Comparison of ENCODE assay signal across 8 cellular contexts in the genomic region with DNA sequence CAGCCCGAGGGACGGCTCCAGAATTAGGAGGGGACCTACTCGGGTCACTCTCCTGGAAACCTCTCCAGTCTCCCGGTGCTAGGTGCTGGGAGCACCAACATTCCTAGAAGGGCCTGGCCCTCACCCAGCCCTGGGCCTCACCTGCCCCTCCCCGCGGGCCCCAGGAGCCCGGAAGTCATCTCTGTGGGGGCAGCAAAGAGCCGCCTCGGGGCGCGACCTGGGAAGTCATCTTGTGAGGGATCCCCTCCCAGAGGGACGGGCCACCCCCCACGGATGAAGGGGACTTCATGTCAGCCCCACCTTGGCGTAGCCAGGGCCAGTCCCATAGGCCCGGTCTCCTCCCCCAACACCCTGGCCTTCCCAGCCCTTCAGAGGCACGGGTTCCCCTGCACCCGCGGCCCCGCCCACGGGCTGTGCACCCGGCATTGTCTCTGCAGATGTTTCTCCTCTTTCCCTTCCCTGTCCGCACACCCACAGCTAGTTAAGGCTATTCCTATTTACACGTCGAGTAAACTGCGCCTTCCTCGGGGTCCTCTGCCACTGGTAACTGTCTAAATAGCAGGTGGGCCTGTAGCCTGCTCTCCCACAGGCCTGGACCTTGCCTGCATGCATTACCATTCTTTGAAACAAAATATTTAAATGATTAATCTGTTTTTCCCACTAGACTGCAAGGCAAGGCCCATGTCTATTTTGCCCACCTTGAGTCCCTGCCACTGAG. TPM values are rescaled to one million over a fixed set of nuclear protein-coding genes. Genes with fewer than 3 reads are reported as not detected.
A peak's percentile ranks its signal among the peaks of the same experiment; 100 is the strongest.
DNase-seq lines count a peak whose midpoint lies in the region; ATAC-seq, FAIRE-seq and TF ChIP-seq lines count a peak whose summit lies in the region.

No MANE protein-coding gene starts in this region.

- H3K4me1 ChIP-seq in H1 (replicated peaks in 1 of 4; ENCODE audit: control insufficient read depth in 3 of 4, insufficient read depth in 4 of 4, low read length in 3 of 4) (peaks cover 2 to 12% (median 5%) of the 10 kb centered on the region in 4 experiments; a peak in 6 of 7 replicates), mucosa of descending colon (ENCODE audit: low read depth) (peaks cover 14% of the 10 kb centered on the region), tibial artery (peaks cover 0 to 17% (median 14%) of the 10 kb centered on the region in 4 donors)

- WGBS in H1 (ENCODE audit: extremely low coverage in 1 of 2, insufficient coverage in 1 of 2, insufficient read length in 1 of 2, insufficient replicate concordance in 2 of 2, low coverage in 1 of 2, low lambda C conversion rate in 2 of 2, missing lambda C conversion rate in 1 of 2), 2 experiments, result 12% methylated on average over 21 of the region's 26 CpGs; no CpG with 5 or more reads in 1 of the 2 experiments

- CTCF ChIA-PET in H1 (lab: Charles Lee; ENCODE audit: partially characterized antibody), result interaction anchor here (1.0 to 2.5 kb wide), 8 partner anchors 8 to 244 kb away, joined by 3 to 15 read pairs (median 5); partner anchors contain the start of gene CEP43

- no peaks in the 10 kb centered on the region; a peak in 1 of 4 replicates for H3K79me2 ChIP-seq in H1 (ENCODE audit: control insufficient read depth in 1 of 2, insufficient read depth in 2 of 2, low read length in 2 of 2)

- no peak overlapping the region for H2BK12ac ChIP-seq in H1 (ENCODE audit: low read depth, low read length)

- no peak overlapping the region for H3K14ac ChIP-seq in H1 (ENCODE audit: insufficient read length)

- ATAC-seq in GM21786 (IDR thresholded peaks at IDR 0.05; ENCODE audit: unreplicated experiment) (peak; percentile 44), mucosa of descending colon (peak; percentile 66)

- no peak for FAIRE-seq in H1 (lab: Jason Lieb, UNC)

- intact Hi-C loops in mucosa of descending colon (cut with DNase I, micrococcal nuclease), result no loop called here
- intact Hi-C loops in tibial artery (cut with DNase I; ENCODE audit: low total_unique reads), result loop anchor here (2.0 kb wide), 1 partner anchor 42 kb away; the partner anchor contains the start of gene CEP43

- H4K5ac ChIP-seq in H1 (ENCODE audit: insufficient read length, low read depth, low read length), result no peak overlapping the region

- peaks cover 0 to 2% of the 10 kb centered on the region in 2 experiments for H4K20me1 ChIP-seq in H1 (replicated peaks in 1 of 2; ENCODE audit: control insufficient read depth in 1 of 2, insufficient read depth in 2 of 2, low read length in 2 of 2)

- no peak for TF ChIP-seq EP300 in H1 (IDR thresholded peaks at IDR 0.05; ENCODE audit: borderline replicate concordance in 1 of 2, low read depth in 2 of 2, low read length in 2 of 2)

- TF ChIP-seq POLR2A in H1 (IDR thresholded peaks at IDR 0.05; ENCODE audit: control extremely low read depth in 1 of 2, low read depth in 2 of 2, low read length in 2 of 2), result no peak

- H3K36me3 ChIP-seq in KOPT-K1 (ENCODE audit: insufficient read depth, low read length) (no peaks in the 10 kb centered on the region), H1 (ENCODE audit: control insufficient read depth in 2 of 4, insufficient read depth in 4 of 4, low read length in 3 of 4) (no peaks in the 10 kb centered on the region), mucosa of descending colon (ENCODE audit: low read depth) (no peaks in the 10 kb centered on the region), tibial artery (peaks cover 0 to 2% (median 0%) of the 10 kb centered on the region in 3 donors)

- H3K4me3 ChIP-seq in H1 (ENCODE audit: extremely low read depth in 1 of 4, insufficient read depth in 2 of 4, low read depth in 3 of 4, low read length in 4 of 4) (peak overlapping the region; percentile 58 to 83 (median 72)), mucosa of descending colon (peak overlapping the region; percentile 35), tibial artery (peak overlapping the region; percentile 78 to 79)

- no peak overlapping the region for H4K91ac ChIP-seq in H1 (replicated peaks; ENCODE audit: insufficient read length, low read length)

- DNase-seq in GM13976 (ENCODE audit: low spot score), result peak; percentile 69
- peak; percentile 66 for DNase-seq in activated CD4-positive, alpha-beta T cell treated with anti-CD3 and anti-CD28 coated beads for 48 hours
- DNase-seq in H1 (ENCODE audit: low read depth in 1 of 2, low spot score in 2 of 2), result peak in 1 of 2 experiments; percentile 70
- DNase-seq in mucosa of descending colon, result peak; percentile 82 to 87 (median 84)
- DNase-seq in tibial artery, result peak; percentile 64 to 77
- DNase-seq in OCI-M2 (lab: John Stamatoyannopoulos, UW; ENCODE audit: unreplicated experiment), result no peak

- no peak overlapping the region for H2BK20ac ChIP-seq in H1 (ENCODE audit: low read length)

- H2BK15ac ChIP-seq in H1 (ENCODE audit: low read length), result no peak overlapping the region

- no peak overlapping the region for H2AK5ac ChIP-seq in H1 (ENCODE audit: low read depth, low read length)

- no peak overlapping the region for H3K56ac ChIP-seq in H1 (replicated peaks; ENCODE audit: insufficient read length, low read depth, low read length)

- no peak overlapping the region for H3K9ac ChIP-seq in H1 (replicated peaks in 1 of 4; ENCODE audit: extremely low read depth in 1 of 4, low read depth in 3 of 4, low read length in 3 of 4)

- no peak overlapping the region for H3K23ac ChIP-seq in H1 (ENCODE audit: insufficient read length)

- peak overlapping the region; percentile 24; the same call in 1 of the 2 replicates for H2BK5ac ChIP-seq in H1 (ENCODE audit: low read depth, low read length)

- H3K27me3 ChIP-seq in H1 (replicated peaks in 1 of 4; ENCODE audit: control insufficient read depth in 3 of 4, extremely low read depth in 1 of 4, insufficient read depth in 3 of 4, low read length in 3 of 4) (peaks cover 0 to 6% (median 0%) of the 10 kb centered on the region in 4 experiments; a peak in 3 of 7 replicates), tibial artery (no peaks in the 10 kb centered on the region)

- no peak overlapping the region for H2BK120ac ChIP-seq in H1 (replicated peaks; ENCODE audit: low read depth, low read length)

- peak overlapping the region; percentile 8; the same call in 1 of the 2 replicates for H2AFZ ChIP-seq in H1 (ENCODE audit: low read length)

- H3K4ac ChIP-seq in H1 (replicated peaks; ENCODE audit: insufficient read length, low read depth, low read length), result no peak overlapping the region

- no peak for TF ChIP-seq RAD21 in H1 (IDR thresholded peaks at IDR 0.05 in 1 of 2, conservative IDR thresholded peaks at IDR 0.05 in 1 of 2; ENCODE audit: low read depth in 2 of 2, low read length in 2 of 2)

- H3K4me2 ChIP-seq in H1 (ENCODE audit: insufficient read depth in 1 of 2, low read depth in 2 of 2, low read length in 2 of 2), result peak overlapping the region; percentile 90 to 93

- H3K9me3 ChIP-seq in KOPT-K1 (ENCODE audit: insufficient read depth, low read length, poor library complexity, severe bottlenecking) (no peaks in the 10 kb centered on the region), H1 (ENCODE audit: insufficient read depth in 2 of 2, low read depth in 1 of 2, low read length in 1 of 2) (0 out of 4 replicates have a peak, but pooled peaks cover 0 to under 1% of the 10 kb centered on the region in 2 experiments), mucosa of descending colon (no peaks in the 10 kb centered on the region), tibial artery (no peaks in the 10 kb centered on the region)

- H3K79me1 ChIP-seq in H1 (ENCODE audit: low read depth, low read length), result no peaks in the 10 kb centered on the region; the same call in 1 of the 2 replicates

- TF ChIP-seq CTCF in GM13976 (IDR thresholded peaks at IDR 0.05; ENCODE audit: borderline replicate concordance, control extremely low read depth, extremely low read depth, insufficient read depth, missing control alignments), result no peak
- no peak for TF ChIP-seq CTCF in H1 (IDR thresholded peaks at IDR 0.05; ENCODE audit: control extremely low read depth in 1 of 3, insufficient read depth in 1 of 3, low read depth in 1 of 3, low read length in 3 of 3)
- peak; percentile 6 for TF ChIP-seq CTCF in mucosa of descending colon (IDR thresholded peaks at IDR 0.05)
- no peak for TF ChIP-seq CTCF in tibial artery (IDR thresholded peaks at IDR 0.05)

- H3K18ac ChIP-seq in H1 (ENCODE audit: extremely low read depth, low read length), result peak overlapping the region; percentile 71; the same call in 1 of the 2 replicates

- in situ Hi-C loops in GM13976 (cut with MboI; ENCODE audit: low sequenced_read_pairs, unreplicated experiment), result no loop called here

- peaks cover 17% of the 10 kb centered on the region; the same call in 1 of the 2 replicates for H3K23me2 ChIP-seq in H1 (ENCODE audit: low read depth, low read length)

- POLR2A ChIA-PET in H1 (lab: Charles Lee; ENCODE audit: partially characterized antibody), result interaction anchor here (0.6 to 1.6 kb wide), 6 partner anchors 9 to 42 kb away, joined by 3 to 5 read pairs (median 4); partner anchors contain the start of gene CEP43

- H4K8ac ChIP-seq in H1 (ENCODE audit: extremely low read depth, insufficient read depth, low read length), result 0 out of 2 replicates have a peak overlapping the region, but pooled peaks have one; percentile 14

- peak overlapping the region; percentile 83 for H3K27ac ChIP-seq in KOPT-K1 (ENCODE audit: low read depth, low read length, poor library complexity, severe bottlenecking)
- no peak overlapping the region for H3K27ac ChIP-seq in H1 (ENCODE audit: low read depth, low read length)
- peak overlapping the region; percentile 84 to 87 for H3K27ac ChIP-seq in tibial artery

RNA-seq across cellular contexts. Expression of gene RNASET2, which starts 0.9 kb away (rescaled TPM):
- total RNA-seq in H1 (2021; fragmentation: NEBNext Ultra II Directional; extraction: Animal tissue kit (Norgen Biotek cat#: 25700)), result 20.8 and 22.9 TPM in 2 replicates
- polyA plus RNA-seq in H1 (2011; rRNA removed), result 15.7 and 20.0 TPM in 2 replicates
- 25.0 TPM for polyA plus RNA-seq in H1 (2011; cell fraction: cytosol; rRNA removed)
- polyA plus RNA-seq in H1 (2011; cell fraction: nucleus; rRNA removed), result 20.2 TPM
- 16.6 to 23.1 TPM (median 19.5 TPM) in 4 replicates for polyA plus RNA-seq in H1 (2012, experiment 1 of 2)
- polyA plus RNA-seq in H1 (2012, experiment 2 of 2), result 22.5 TPM
- polyA plus RNA-seq in H1 (2013, experiment 1 of 2), result 23.2 TPM
- 22.2 TPM for polyA plus RNA-seq in H1 (2013, experiment 2 of 2)
- polyA minus RNA-seq in H1 (2011; rRNA and poly(A)+ RNA removed), result 8.1 and 12.3 TPM in 2 replicates
- polyA minus RNA-seq in H1 (2011; cell fraction: cytosol; rRNA and poly(A)+ RNA removed), result 9.6 TPM
- 11.1 TPM for polyA minus RNA-seq in H1 (2011; cell fraction: nucleus; rRNA and poly(A)+ RNA removed)
- total RNA-seq in mucosa of descending colon, result 100 to 1,000 TPM in 2 of 3 donors, 10 to 100 TPM in 1; 60.1 to 127 (median 109) TPM

RNA-seq across cellular contexts. Expression of gene CEP43, which starts 42.0 kb away (rescaled TPM):
- total RNA-seq in H1 (2021; fragmentation: NEBNext Ultra II Directional; extraction: Animal tissue kit (Norgen Biotek cat#: 25700)), result 31.2 and 33.8 TPM in 2 replicates
- polyA plus RNA-seq in H1 (2011; rRNA removed), result 9.9 and 12.0 TPM in 2 replicates
- 20.6 TPM for polyA plus RNA-seq in H1 (2011; cell fraction: cytosol; rRNA removed)
- 14.2 TPM for polyA plus RNA-seq in H1 (2011; cell fraction: nucleus; rRNA removed)
- 13.6 to 28.7 TPM (median 18.0 TPM) in 4 replicates for polyA plus RNA-seq in H1 (2012, experiment 1 of 2)
- 3.0 TPM for polyA plus RNA-seq in H1 (2012, experiment 2 of 2)
- 15.2 TPM for polyA plus RNA-seq in H1 (2013, experiment 1 of 2)
- polyA plus RNA-seq in H1 (2013, experiment 2 of 2), result 14.7 TPM
- 11.1 and 11.4 TPM in 2 replicates for polyA minus RNA-seq in H1 (2011; rRNA and poly(A)+ RNA removed)
- 12.2 TPM for polyA minus RNA-seq in H1 (2011; cell fraction: cytosol; rRNA and poly(A)+ RNA removed)
- polyA minus RNA-seq in H1 (2011; cell fraction: nucleus; rRNA and poly(A)+ RNA removed), result 23.6 TPM
- 10 to 100 TPM; 20.4 to 24.7 (median 24.2) TPM for total RNA-seq in mucosa of descending colon
